Comparison of ENCODE assay signal across 15 cellular contexts in genomic region chr1:235296729-235297128, GRCh38. TPM values are rescaled to one million over a fixed set of nuclear protein-coding genes. Genes with fewer than 3 reads are reported as not detected.
DNase-seq lines count a peak whose midpoint lies in the region; ATAC-seq and TF ChIP-seq lines count a peak whose summit lies in the region.
"Had no signal": no experiment of that assay in that cellular context is flagged by ENCODE, and none has a peak within 500 bp of the region (broad histone marks: within the 10 kb centered on the region; RNA-seq: fewer than 3 reads in every experiment).

No MANE protein-coding gene starts in this region.

- H3K9me3 ChIP-seq in Loucy (ENCODE audit: insufficient read depth, low read depth, low read length) (peaks cover 4% of the 10 kb centered on the region; the same call in 1 of the 2 replicates), aorta (ENCODE audit: control insufficient read depth, low read length) (no peaks in the 10 kb centered on the region)

- no peak overlapping the region for H3K27ac ChIP-seq in aorta (ENCODE audit: low read depth in 1 of 2, low read length in 2 of 2)
- H3K27ac ChIP-seq: right atrium auricular region had no signal

- H3K27me3 ChIP-seq in Loucy (ENCODE audit: insufficient read depth, low read length, poor library complexity, severe bottlenecking), result no peaks in the 10 kb centered on the region
- no peaks in the 10 kb centered on the region for H3K27me3 ChIP-seq in aorta (ENCODE audit: control insufficient read depth in 1 of 2, insufficient read depth in 2 of 2, low read length in 1 of 2)
- H3K27me3 ChIP-seq: hepatocyte, right atrium auricular region had no signal

- H3K27me3 Mint-ChIP-seq in activated T-cell treated with anti-CD3 and anti-CD28 coated beads, Interleukin-2, amount 50 U/mL, for 24 hours, result no peaks in the 10 kb centered on the region
- H3K27me3 Mint-ChIP-seq in activated naive CD8-positive, alpha-beta T cell treated with anti-CD3 and anti-CD28 coated beads, Interleukin-2, amount 10 ng/mL, durations not matched to agents 7 days and 5 days, result no peaks in the 10 kb centered on the region
- no peaks in the 10 kb centered on the region for H3K27me3 Mint-ChIP-seq in progenitor cell of endocrine pancreas

- TF ChIP-seq CTCF in Loucy (conservative IDR thresholded peaks at IDR 0.05; ENCODE audit: low read length) (no peak), progenitor cell of endocrine pancreas (IDR thresholded peaks at IDR 0.05; ENCODE audit: unreplicated experiment) (no peak)

- WGBS in aorta, 2 donors, result 92 to 99% methylated on average over 1 of the region's 1 CpG

- H4K20me1 ChIP-seq in Loucy (ENCODE audit: insufficient read depth, low read length, poor library complexity, severe bottlenecking), result peaks cover 73% of the 10 kb centered on the region

- peaks cover 10% of the 10 kb centered on the region for H3K36me3 Mint-ChIP-seq in activated T-cell treated with anti-CD3 and anti-CD28 coated beads, Interleukin-2, amount 50 U/mL, for 24 hours (ENCODE audit: low read depth)
- peaks cover 20% of the 10 kb centered on the region for H3K36me3 Mint-ChIP-seq in activated naive CD8-positive, alpha-beta T cell treated with anti-CD3 and anti-CD28 coated beads, Interleukin-2, amount 10 ng/mL, durations not matched to agents 7 days and 5 days
- peaks cover 9% of the 10 kb centered on the region for H3K36me3 Mint-ChIP-seq in progenitor cell of endocrine pancreas (ENCODE audit: insufficient read depth)

- DNase-seq in activated T-cell treated with anti-CD3 and anti-CD28 coated beads, Interleukin-2, amount 50 U/mL, for 24 hours, result no peak
- no peak for DNase-seq in activated T-cell treated with anti-CD3 and anti-CD28 coated beads, Interleukin-2, amount 50 U/mL, for 1 hour
- no peak for DNase-seq in activated naive CD8-positive, alpha-beta T cell treated with anti-CD3 and anti-CD28 coated beads, Interleukin-2, amount 10 ng/mL, durations not matched to agents 7 days and 5 days
- no peak for DNase-seq in progenitor cell of endocrine pancreas (ENCODE audit: low spot score, unreplicated experiment)
- no peak for DNase-seq in foreskin melanocyte
- no peak for DNase-seq in aorta
- DNase-seq: COR-L47, NCI-H187 treated with DMSO at 0.1 percent for 48 hours, NCI-H446 treated with DMSO at 0.1 percent for 48 hours, substantia nigra, SW 1271 had no signal

- H3K79me2 ChIP-seq in Loucy (ENCODE audit: insufficient read depth, low read length), result peaks cover 89% of the 10 kb centered on the region

- peak overlapping the region; percentile 65 for H3K4me3 ChIP-seq in Loucy (ENCODE audit: low read length, poor library complexity, severe bottlenecking)
- H3K4me3 ChIP-seq in aorta (ENCODE audit: low read length in 2 of 2), result peak overlapping the region in 1 of 2 donors; percentile 8
- H3K4me3 ChIP-seq: hepatocyte, right atrium auricular region had no signal

- peaks cover 60% of the 10 kb centered on the region for H3K4me1 Mint-ChIP-seq in activated T-cell treated with anti-CD3 and anti-CD28 coated beads, Interleukin-2, amount 50 U/mL, for 24 hours (ENCODE audit: low read depth)
- H3K4me1 Mint-ChIP-seq in activated naive CD8-positive, alpha-beta T cell treated with anti-CD3 and anti-CD28 coated beads, Interleukin-2, amount 10 ng/mL, durations not matched to agents 7 days and 5 days, result peaks cover 34% of the 10 kb centered on the region
- peaks cover 17% of the 10 kb centered on the region for H3K4me1 Mint-ChIP-seq in progenitor cell of endocrine pancreas (ENCODE audit: low read depth)

- no peak overlapping the region for H3K9ac ChIP-seq in Loucy (ENCODE audit: low read depth, low read length, poor library complexity, severe bottlenecking)

- no peaks in the 10 kb centered on the region for H3K9me3 Mint-ChIP-seq in activated T-cell treated with anti-CD3 and anti-CD28 coated beads, Interleukin-2, amount 50 U/mL, for 24 hours
- H3K9me3 Mint-ChIP-seq in activated naive CD8-positive, alpha-beta T cell treated with anti-CD3 and anti-CD28 coated beads, Interleukin-2, amount 10 ng/mL, durations not matched to agents 7 days and 5 days, result peaks cover 9% of the 10 kb centered on the region
- peaks cover 13% of the 10 kb centered on the region for H3K9me3 Mint-ChIP-seq in progenitor cell of endocrine pancreas (ENCODE audit: low read depth)

- no peak for ATAC-seq in activated naive CD8-positive, alpha-beta T cell treated with anti-CD3 and anti-CD28 coated beads, Interleukin-2, amount 10 ng/mL, durations not matched to agents 7 days and 5 days (ENCODE audit: low read depth)
- ATAC-seq in aorta (ENCODE audit: low FRiP score) (no peak), GM18867 (IDR thresholded peaks at IDR 0.05; ENCODE audit: unreplicated experiment) (no peak)

- POLR2A ChIA-PET in activated naive CD8-positive, alpha-beta T cell treated with anti-CD3 and anti-CD28 coated beads, Interleukin-2, amount 10 ng/mL, durations not matched to agents 7 days and 5 days (lab: Charles Lee), result no interaction called here

- H3F3A ChIP-seq in Loucy (ENCODE audit: low read depth), result peaks cover 23% of the 10 kb centered on the region

- no peak overlapping the region for H3K4me3 Mint-ChIP-seq in activated T-cell treated with anti-CD3 and anti-CD28 coated beads, Interleukin-2, amount 50 U/mL, for 24 hours
- no peak overlapping the region for H3K4me3 Mint-ChIP-seq in activated naive CD8-positive, alpha-beta T cell treated with anti-CD3 and anti-CD28 coated beads, Interleukin-2, amount 10 ng/mL, durations not matched to agents 7 days and 5 days
- no peak overlapping the region for H3K4me3 Mint-ChIP-seq in progenitor cell of endocrine pancreas (ENCODE audit: low read depth)

- no peaks in the 10 kb centered on the region for H3K9me2 ChIP-seq in Loucy (replicated peaks; ENCODE audit: low read depth, low read length)

- peaks cover 4% of the 10 kb centered on the region; the same call in 1 of the 2 replicates for H3K36me3 ChIP-seq in Loucy (ENCODE audit: insufficient read depth, low read length)
- H3K36me3 ChIP-seq in aorta (ENCODE audit: control insufficient read depth in 1 of 2, insufficient read depth in 2 of 2, low read length in 1 of 2), result no peaks in the 10 kb centered on the region
- H3K36me3 ChIP-seq: right atrium auricular region had no signal

- no peak overlapping the region for H2AFZ ChIP-seq in Loucy (ENCODE audit: low read length)
- H2AFZ ChIP-seq: hepatocyte had no signal

- peak overlapping the region; percentile 78 for H3K4me2 ChIP-seq in Loucy (ENCODE audit: low read depth, low read length, poor library complexity, severe bottlenecking)
- H3K4me2 ChIP-seq: hepatocyte had no signal

- H3K27ac Mint-ChIP-seq in activated T-cell treated with anti-CD3 and anti-CD28 coated beads, Interleukin-2, amount 50 U/mL, for 24 hours, result peak overlapping the region; percentile 16
- peak overlapping the region; percentile 34 for H3K27ac Mint-ChIP-seq in activated naive CD8-positive, alpha-beta T cell treated with anti-CD3 and anti-CD28 coated beads, Interleukin-2, amount 10 ng/mL, durations not matched to agents 7 days and 5 days
- peak overlapping the region; percentile 67 for H3K27ac Mint-ChIP-seq in progenitor cell of endocrine pancreas

- peaks cover 35% of the 10 kb centered on the region for H3K4me1 ChIP-seq in Loucy (ENCODE audit: insufficient read depth, low read length, poor library complexity, severe bottlenecking)
- no peaks in the 10 kb centered on the region for H3K4me1 ChIP-seq in aorta (ENCODE audit: control insufficient read depth in 1 of 2, insufficient read depth in 2 of 2, low read length in 2 of 2)

- intact Hi-C loops in aorta (cut with DNase I), result no loop called here

RNA-seq across cellular contexts. Expression of gene ARID4B, which starts 31.2 kb away (rescaled TPM):
- 10 to 100 TPM; 62.3 to 66.6 TPM for total RNA-seq in activated naive CD8-positive, alpha-beta T cell treated with anti-CD3 and anti-CD28 coated beads, Interleukin-2, amount 10 ng/mL, durations not matched to agents 7 days and 5 days
- total RNA-seq in progenitor cell of endocrine pancreas, result 66.5 and 68.8 TPM in 2 replicates
- total RNA-seq in aorta, result 10 to 100 TPM; 49.1 to 56.6 TPM
- polyA plus RNA-seq in aorta, result 10 to 100 TPM in 1 of 2 donors, 1 to 10 TPM in 1; 9.8 to 25.4 TPM

RNA-seq across cellular contexts. Expression of gene GGPS1, which starts 31.6 kb away (rescaled TPM):
- total RNA-seq in activated naive CD8-positive, alpha-beta T cell treated with anti-CD3 and anti-CD28 coated beads, Interleukin-2, amount 10 ng/mL, durations not matched to agents 7 days and 5 days, result 10 to 100 TPM; 31.9 to 34.9 TPM
- total RNA-seq in progenitor cell of endocrine pancreas, result 43.3 and 50.6 TPM in 2 replicates
- total RNA-seq in aorta, result 10 to 100 TPM; 24.1 to 29.0 TPM
- 10 to 100 TPM; 18.9 to 24.7 TPM for polyA plus RNA-seq in aorta

Comparison
In these comparisons a context has a peak if more than half of its experiments do, and no peak if none do; other contexts are left out.
1. H3K27ac Mint-ChIP-seq: peak in every context shown above with its lines; median percentile 67 in progenitor cell of endocrine pancreas; 34 in activated naive CD8-positive, alpha-beta T cell treated with anti-CD3 and anti-CD28 coated beads, Interleukin-2, amount 10 ng/mL, durations not matched to agents 7 days and 5 days; 16 in activated T-cell treated with anti-CD3 and anti-CD28 coated beads, Interleukin-2, amount 50 U/mL, for 24 hours.